In genomic region chrX:71550578-71550977, GRCh38 we compare ENCODE assay signal across 17 cellular contexts. TPM values are rescaled to one million over a fixed set of nuclear protein-coding genes. Genes with fewer than 3 reads are reported as not detected.
DNase-seq lines count a peak whose midpoint lies in the region; ATAC-seq and TF ChIP-seq lines count a peak whose summit lies in the region.
"Had no signal": no experiment of that assay in that cellular context is flagged by ENCODE, and none has a peak within 500 bp of the region (broad histone marks: within the 10 kb centered on the region; RNA-seq: fewer than 3 reads in every experiment).

No MANE protein-coding gene starts in this region.

- peaks cover 7% of the 10 kb centered on the region for H3K4me1 Mint-ChIP-seq in activated CD4-positive, alpha-beta T cell treated with anti-CD3 and anti-CD28 coated beads, Interleukin-2, amount 10 ng/mL, durations not matched to agents 24 days and 14 days
- peaks cover 13% of the 10 kb centered on the region for H3K4me1 Mint-ChIP-seq in CD14-positive monocyte
- H3K4me1 Mint-ChIP-seq in activated CD8-positive, alpha-beta T cell treated with anti-CD3 and anti-CD28 coated beads, Interleukin-2, amount 10 ng/mL, durations not matched to agents 7 days and 5 days (ENCODE audit: low read depth) = peaks cover 22% of the 10 kb centered on the region
- H3K4me1 Mint-ChIP-seq: H9 had no signal

- no peak overlapping the region for H3K4me3 Mint-ChIP-seq in activated CD4-positive, alpha-beta T cell treated with anti-CD3 and anti-CD28 coated beads, Interleukin-2, amount 10 ng/mL, durations not matched to agents 24 days and 14 days
- H3K4me3 Mint-ChIP-seq in CD14-positive monocyte = no peak overlapping the region
- H3K4me3 Mint-ChIP-seq in activated CD8-positive, alpha-beta T cell treated with anti-CD3 and anti-CD28 coated beads, Interleukin-2, amount 10 ng/mL, durations not matched to agents 7 days and 5 days = no peak overlapping the region
- H3K4me3 Mint-ChIP-seq: H9 had no signal

- peak overlapping the region; percentile 71 for H3K27ac Mint-ChIP-seq in activated CD4-positive, alpha-beta T cell treated with anti-CD3 and anti-CD28 coated beads, Interleukin-2, amount 10 ng/mL, durations not matched to agents 24 days and 14 days
- H3K27ac Mint-ChIP-seq in CD14-positive monocyte = peak overlapping the region in 4 of 7 donors; percentile 18 to 72 (median 34)
- peak overlapping the region; percentile 49 for H3K27ac Mint-ChIP-seq in activated CD8-positive, alpha-beta T cell treated with anti-CD3 and anti-CD28 coated beads, Interleukin-2, amount 10 ng/mL, durations not matched to agents 7 days and 5 days
- H3K27ac Mint-ChIP-seq: H9 had no signal

- peaks cover 48% of the 10 kb centered on the region for H3K36me3 Mint-ChIP-seq in activated CD4-positive, alpha-beta T cell treated with anti-CD3 and anti-CD28 coated beads, Interleukin-2, amount 10 ng/mL, durations not matched to agents 24 days and 14 days (ENCODE audit: low read depth)
- H3K36me3 Mint-ChIP-seq in CD14-positive monocyte = peaks cover 47 to 64% of the 10 kb centered on the region in 2 donors
- peaks cover 57% of the 10 kb centered on the region for H3K36me3 Mint-ChIP-seq in activated CD8-positive, alpha-beta T cell treated with anti-CD3 and anti-CD28 coated beads, Interleukin-2, amount 10 ng/mL, durations not matched to agents 7 days and 5 days (ENCODE audit: low read depth)

- DNase-seq in activated CD4-positive, alpha-beta T cell treated with anti-CD3 and anti-CD28 coated beads, Interleukin-2, amount 10 ng/mL, durations not matched to agents 24 days and 14 days = no peak
- no peak for DNase-seq in activated CD4-positive, alpha-beta T cell treated with anti-CD3 and anti-CD28 coated beads, Interleukin-2, amount 50 U/mL, for 4 hours
- DNase-seq in CD14-positive monocyte (ENCODE audit: low spot score) (no peak), erythroblast (lab: John Stamatoyannopoulos, UW) (peak; percentile 2 to 3), amygdala (lab: John Stamatoyannopoulos, UW) (no peak)
- DNase-seq in activated CD8-positive, alpha-beta T cell treated with anti-CD3 and anti-CD28 coated beads, Interleukin-2, amount 10 ng/mL, durations not matched to agents 7 days and 5 days = no peak
- DNase-seq in activated effector memory CD4-positive, alpha-beta T cell treated with Interleukin-2 at 50 U/mL for 16 hours = no peak
- DNase-seq: COR-L47, DMS153, EL, H9, KG1, NCI-H1048, NCI-H226, NCI-H526, OCI-M1 had no signal

- H3K9me3 Mint-ChIP-seq in activated CD4-positive, alpha-beta T cell treated with anti-CD3 and anti-CD28 coated beads, Interleukin-2, amount 10 ng/mL, durations not matched to agents 24 days and 14 days = no peaks in the 10 kb centered on the region
- H3K9me3 Mint-ChIP-seq in CD14-positive monocyte = peaks cover 0 to 2% (median 0%) of the 10 kb centered on the region in 7 donors
- no peaks in the 10 kb centered on the region for H3K9me3 Mint-ChIP-seq in activated CD8-positive, alpha-beta T cell treated with anti-CD3 and anti-CD28 coated beads, Interleukin-2, amount 10 ng/mL, durations not matched to agents 7 days and 5 days (ENCODE audit: insufficient read depth)

- no peak for ATAC-seq in activated CD8-positive, alpha-beta T cell treated with anti-CD3 and anti-CD28 coated beads, Interleukin-2, amount 10 ng/mL, durations not matched to agents 7 days and 5 days
- ATAC-seq in GM21717 (IDR thresholded peaks at IDR 0.05; ENCODE audit: unreplicated experiment) = no peak

- intact Hi-C loops in activated CD4-positive, alpha-beta T cell treated with anti-CD3 and anti-CD28 coated beads, Interleukin-2, amount 10 ng/mL, durations not matched to agents 24 days and 14 days (cut with micrococcal nuclease) = loop anchor here (1.0 to 10.0 kb wide), 2 partner anchors 9 to 146 kb away; no protein-coding TSS in a partner anchor
- intact Hi-C loops in CD14-positive monocyte (cut with micrococcal nuclease) = loop anchor here in 1 of 2 donors (10.0 kb wide), 1 partner anchor 166 kb away; no protein-coding TSS in a partner anchor

- no peak for TF ChIP-seq CTCF in CD14-positive monocyte (IDR thresholded peaks at IDR 0.05)

- POLR2A ChIA-PET in activated CD8-positive, alpha-beta T cell treated with anti-CD3 and anti-CD28 coated beads, Interleukin-2, amount 10 ng/mL, durations not matched to agents 7 days and 5 days (lab: Charles Lee) = interaction anchor here (1.7 to 3.8 kb wide), 2 partner anchors 16 to 18 kb away, joined by 6 to 23 read pairs; partner anchors contain the start of gene OGT

- TF ChIP-seq POLR2A in erythroblast (IDR thresholded peaks at IDR 0.05; ENCODE audit: low read length) = no peak

- H3K27me3 Mint-ChIP-seq in activated CD4-positive, alpha-beta T cell treated with anti-CD3 and anti-CD28 coated beads, Interleukin-2, amount 10 ng/mL, durations not matched to agents 24 days and 14 days = no peaks in the 10 kb centered on the region
- peaks cover 0 to 4% (median 0%) of the 10 kb centered on the region in 3 donors for H3K27me3 Mint-ChIP-seq in CD14-positive monocyte (ENCODE audit: low read depth in 3 of 3)
- no peaks in the 10 kb centered on the region for H3K27me3 Mint-ChIP-seq in activated CD8-positive, alpha-beta T cell treated with anti-CD3 and anti-CD28 coated beads, Interleukin-2, amount 10 ng/mL, durations not matched to agents 7 days and 5 days (ENCODE audit: low read depth)

- CTCF ChIA-PET in activated CD8-positive, alpha-beta T cell treated with anti-CD3 and anti-CD28 coated beads, Interleukin-2, amount 10 ng/mL, durations not matched to agents 7 days and 5 days (lab: Charles Lee) = interaction anchor here (1.3 to 1.6 kb wide), 3 partner anchors 13 to 102 kb away, joined by 4 to 5 read pairs (median 4); no protein-coding TSS in a partner anchor

RNA-seq across cellular contexts. Expression of gene OGT, which starts 17.7 kb away (rescaled TPM):
- 284 and 301 TPM in 2 replicates for total RNA-seq in activated CD4-positive, alpha-beta T cell treated with anti-CD3 and anti-CD28 coated beads, Interleukin-2, amount 10 ng/mL, durations not matched to agents 24 days and 14 days
- 10 to 100 TPM; 11.7 to 14.0 TPM for polyA plus RNA-seq in CD14-positive monocyte
- total RNA-seq in activated CD8-positive, alpha-beta T cell treated with anti-CD3 and anti-CD28 coated beads, Interleukin-2, amount 10 ng/mL, durations not matched to agents 7 days and 5 days = 100 to 1,000 TPM; 252 to 264 TPM

RNA-seq across cellular contexts. Expression of gene GCNA, which starts 27.7 kb away (rescaled TPM):
- total RNA-seq in activated CD4-positive, alpha-beta T cell treated with anti-CD3 and anti-CD28 coated beads, Interleukin-2, amount 10 ng/mL, durations not matched to agents 24 days and 14 days = 3.3 and 4.5 TPM in 2 replicates
- under 1 TPM; 0.26 to 0.27 TPM for polyA plus RNA-seq in CD14-positive monocyte
- total RNA-seq in activated CD8-positive, alpha-beta T cell treated with anti-CD3 and anti-CD28 coated beads, Interleukin-2, amount 10 ng/mL, durations not matched to agents 7 days and 5 days = 1 to 10 TPM; 6.5 to 6.6 TPM

Comparison
In these comparisons a context has a peak if more than half of its experiments do, and no peak if none do; other contexts are left out.
1. DNase-seq: peak in erythroblast (2 of 2); none in activated CD4-positive, alpha-beta T cell treated with anti-CD3 and anti-CD28 coated beads, Interleukin-2, amount 10 ng/mL, durations not matched to agents 24 days and 14 days (single experiment), activated CD4-positive, alpha-beta T cell treated with anti-CD3 and anti-CD28 coated beads, Interleukin-2, amount 50 U/mL, for 4 hours (0 of 2), CD14-positive monocyte (single experiment), activated CD8-positive, alpha-beta T cell treated with anti-CD3 and anti-CD28 coated beads, Interleukin-2, amount 10 ng/mL, durations not matched to agents 7 days and 5 days (single experiment), activated effector memory CD4-positive, alpha-beta T cell treated with Interleukin-2 at 50 U/mL for 16 hours (single experiment) and amygdala (0 of 56).
2. Peak in every context shown above with its lines, with median percentiles within 50 percentile points of each other: H3K27ac Mint-ChIP-seq.